Comparison of ENCODE assay signal across 9 cellular contexts in the genomic region with DNA sequence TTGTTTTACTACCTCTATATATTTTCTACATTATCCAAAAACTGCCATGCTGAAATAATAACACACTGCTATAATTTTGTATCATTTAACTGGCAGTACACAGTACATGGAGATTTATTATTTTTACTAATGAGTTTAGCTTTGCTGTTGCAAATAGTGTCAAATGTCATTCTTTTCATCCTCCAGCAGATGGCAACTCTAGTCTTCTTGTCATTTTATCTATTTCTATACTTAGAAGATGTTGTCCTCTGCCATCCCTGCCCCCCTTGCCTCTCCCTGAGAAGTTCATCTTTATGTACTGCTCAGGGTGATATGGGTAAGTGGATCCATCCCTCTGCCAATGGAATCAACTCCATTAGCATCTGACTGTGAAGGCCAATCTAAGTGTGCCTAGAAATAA. TPM values are rescaled to one million over a fixed set of nuclear protein-coding genes. Genes with fewer than 3 reads are reported as not detected.
DNase-seq lines count a peak whose midpoint lies in the region; ATAC-seq, FAIRE-seq and TF ChIP-seq lines count a peak whose summit lies in the region.
"Had no signal": no experiment of that assay in that cellular context is flagged by ENCODE, and none has a peak within 500 bp of the region (broad histone marks: within the 10 kb centered on the region; RNA-seq: fewer than 3 reads in every experiment).

No MANE protein-coding gene starts in this region.

- peak; percentile 74 for ATAC-seq in K562
- no peak for ATAC-seq in HG03469 (IDR thresholded peaks at IDR 0.05; ENCODE audit: unreplicated experiment)

- H3K4me3 ChIP-seq in NB4 (ENCODE audit: low read depth, low read length) (no peak overlapping the region), K562 (no peak overlapping the region)

- TF ChIP-seq EP300 in K562 (IDR thresholded peaks at IDR 0.05; ENCODE audit: low read length): no peak

- in situ Hi-C loops in K562 (cut with MboI): loop anchor here (5.0 kb wide), 1 partner anchor 101 kb away; no protein-coding TSS in a partner anchor

- TF ChIP-seq POLR2A in NB4 (IDR thresholded peaks at IDR 0.05; ENCODE audit: extremely low read depth, insufficient read length) (no peak), K562 (conservative IDR thresholded peaks at IDR 0.05) (no peak)

- POLR2A ChIA-PET in K562 (lab: Yijun Ruan, JAX): interaction anchor here (1.2 to 1.3 kb wide), 2 partner anchors 30 to 173 kb away, joined by 4 to 5 read pairs; no protein-coding TSS in a partner anchor

- no peaks in the 10 kb centered on the region for H3K36me3 ChIP-seq in K562 (ENCODE audit: control insufficient read depth, insufficient read depth, low read length)

- H3K27ac ChIP-seq in K562 (ENCODE audit: extremely low read depth, low read depth, low read length): no peak overlapping the region

- H3K9ac ChIP-seq in K562 (ENCODE audit: insufficient read depth in 1 of 2, low read depth in 2 of 2, low read length in 2 of 2): no peak overlapping the region

- H3K27me3 ChIP-seq in K562 (ENCODE audit: control insufficient read depth in 2 of 2, insufficient read depth in 2 of 2, low read length in 2 of 2): peaks cover 6 to 13% of the 10 kb centered on the region in 2 experiments; a peak in 3 of 5 replicates

- no peaks in the 10 kb centered on the region for H3K9me1 ChIP-seq in K562 (ENCODE audit: control insufficient read depth, insufficient read depth, low read length)

- intact Hi-C loops in K562 (cut with micrococcal nuclease): loop anchor here (1.0 to 10.0 kb wide), 4 partner anchors 56 to 391 kb away; no protein-coding TSS in a partner anchor

- DNase-seq in DMS53 treated with DMSO at 0.1 percent for 48 hours (lab: John Stamatoyannopoulos, UW; ENCODE audit: unreplicated experiment): peak; percentile 10
- peak; percentile 34 for DNase-seq in NB4 (ENCODE audit: low read depth)
- peak in 2 of 4 experiments; percentile 12 to 48 for DNase-seq in K562 (ENCODE audit: extremely low read depth in 1 of 4, low spot score in 3 of 4)
- DNase-seq in lung microvascular endothelial cell (ENCODE audit: low read depth in 2 of 2): peak; percentile 28 to 39
- no peak for DNase-seq in CD1c-positive myeloid dendritic cell (ENCODE audit: extremely low spot score)
- no peak for DNase-seq in activated CD8-positive, alpha-beta memory T cell treated with anti-CD3 and anti-CD28 coated beads for 24 hours
- no peak for DNase-seq in NCI-H2196 treated with DMSO at 0.1 percent for 48 hours (lab: John Stamatoyannopoulos, UW; ENCODE audit: unreplicated experiment)

- FAIRE-seq in K562 (lab: Jason Lieb, UNC): peak; percentile 61

- H4K20me1 ChIP-seq in K562 (replicated peaks; ENCODE audit: control insufficient read depth, insufficient read depth, low read length): no peaks in the 10 kb centered on the region

- no peak for TF ChIP-seq CTCF in NB4 (IDR thresholded peaks at IDR 0.05; ENCODE audit: low read depth, low read length)
- TF ChIP-seq CTCF in K562 (IDR thresholded peaks at IDR 0.05 in 2 of 3, conservative IDR thresholded peaks at IDR 0.05 in 1 of 3; ENCODE audit: insufficient read depth in 2 of 3, low read depth in 1 of 3, low read length in 3 of 3): peak; percentile 35 to 63 (median 39); a peak in 4 of 6 replicates

- no TSS peak for BruUV-seq in K562 (replicated peaks; lab: Mats Ljungman, UMichigan)

- no peaks in the 10 kb centered on the region for H3K9me3 ChIP-seq in K562 (replicated peaks; ENCODE audit: control insufficient read depth, insufficient read depth, low read depth, low read length)

- H3K4me2 ChIP-seq in K562 (ENCODE audit: insufficient read depth, low read length): no peak overlapping the region

- CTCF ChIA-PET in K562 (lab: Yijun Ruan, JAX; ENCODE audit: low intra/inter-chr PET ratio): interaction anchor here (0.7 to 1.5 kb wide), 3 partner anchors 103 to 173 kb away, joined by 3 to 5 read pairs (median 5); no protein-coding TSS in a partner anchor

- TF ChIP-seq RAD21 in K562 (CRISPR knock-in tag; conservative IDR thresholded peaks at IDR 0.05 in 1 of 2, IDR thresholded peaks at IDR 0.05 in 1 of 2): peak; percentile 76 to 87

- H2AFZ ChIP-seq in K562 (ENCODE audit: low read depth, low read length): no peak overlapping the region

- H3K79me2 ChIP-seq in K562 (ENCODE audit: control insufficient read depth, insufficient read depth, low read length): no peaks in the 10 kb centered on the region

- H3K4me1 ChIP-seq in K562 (replicated peaks in 1 of 2; ENCODE audit: control insufficient read depth in 2 of 2, insufficient read depth in 2 of 2, low read length in 2 of 2): peaks cover 0 to 6% of the 10 kb centered on the region in 2 experiments; a peak in 3 of 5 replicates

TF ChIP-seq in K562, 482 proteins besides CTCF, POLR2A, EP300 and RAD21 (continues in another document):
- no peak for TF ChIP-seq ARNT (IDR thresholded peaks at IDR 0.05)
- no peak for TF ChIP-seq MTA2 (IDR thresholded peaks at IDR 0.05; ENCODE audit: low read depth)
- TF ChIP-seq KLF6 (CRISPR knock-in tag; IDR thresholded peaks at IDR 0.05; ENCODE audit: borderline replicate concordance): no peak
- TF ChIP-seq, protein P1, sequence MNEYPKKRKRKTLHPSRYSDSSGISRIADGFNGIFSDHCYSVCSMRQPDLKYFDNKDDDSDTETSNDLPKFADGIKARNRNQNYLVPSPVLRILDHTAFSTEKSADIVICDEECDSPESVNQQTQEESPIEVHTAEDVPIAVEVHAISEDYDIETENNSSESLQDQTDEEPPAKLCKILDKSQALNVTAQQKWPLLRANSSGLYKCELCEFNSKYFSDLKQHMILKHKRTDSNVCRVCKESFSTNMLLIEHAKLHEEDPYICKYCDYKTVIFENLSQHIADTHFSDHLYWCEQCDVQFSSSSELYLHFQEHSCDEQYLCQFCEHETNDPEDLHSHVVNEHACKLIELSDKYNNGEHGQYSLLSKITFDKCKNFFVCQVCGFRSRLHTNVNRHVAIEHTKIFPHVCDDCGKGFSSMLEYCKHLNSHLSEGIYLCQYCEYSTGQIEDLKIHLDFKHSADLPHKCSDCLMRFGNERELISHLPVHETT (CRISPR knock-in tag; conservative IDR thresholded peaks at IDR 0.05 in 1 of 2, IDR thresholded peaks at IDR 0.05 in 1 of 2): no peak
- no peak for TF ChIP-seq ETV5 (CRISPR knock-in tag; IDR thresholded peaks at IDR 0.05; ENCODE audit: low read depth)
- TF ChIP-seq, protein P2, sequence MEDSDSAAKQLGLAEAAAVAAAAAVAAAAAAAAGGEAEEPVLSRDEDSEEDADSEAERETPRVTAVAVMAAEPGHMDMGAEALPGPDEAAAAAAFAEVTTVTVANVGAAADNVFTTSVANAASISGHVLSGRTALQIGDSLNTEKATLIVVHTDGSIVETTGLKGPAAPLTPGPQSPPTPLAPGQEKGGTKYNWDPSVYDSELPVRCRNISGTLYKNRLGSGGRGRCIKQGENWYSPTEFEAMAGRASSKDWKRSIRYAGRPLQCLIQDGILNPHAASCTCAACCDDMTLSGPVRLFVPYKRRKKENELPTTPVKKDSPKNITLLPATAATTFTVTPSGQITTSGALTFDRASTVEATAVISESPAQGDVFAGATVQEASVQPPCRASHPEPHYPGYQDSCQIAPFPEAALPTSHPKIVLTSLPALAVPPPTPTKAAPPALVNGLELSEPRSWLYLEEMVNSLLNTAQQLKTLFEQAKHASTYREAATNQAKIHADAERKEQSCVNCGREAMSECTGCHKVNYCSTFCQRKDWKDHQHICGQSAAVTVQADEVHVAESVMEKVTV (CRISPR knock-in tag; IDR thresholded peaks at IDR 0.05): 0 out of 2 replicates have a peak, but pooled peaks have one; percentile 24
- no peak for TF ChIP-seq CHCHD3 (CRISPR knock-in tag; IDR thresholded peaks at IDR 0.05)
- peak; percentile 58 for TF ChIP-seq SMC3 (conservative IDR thresholded peaks at IDR 0.05; ENCODE audit: insufficient read depth, low read depth, low read length)
- no peak for TF ChIP-seq POLR3A (IDR thresholded peaks at IDR 0.05; ENCODE audit: borderline replicate concordance, extremely low read depth, insufficient read depth, insufficient read length)
- TF ChIP-seq BCL6 (CRISPR knock-in tag; IDR thresholded peaks at IDR 0.05): no peak
- TF ChIP-seq ZNF384 (IDR thresholded peaks at IDR 0.05; ENCODE audit: low read depth, low read length): no peak
- TF ChIP-seq JUNB (CRISPR knock-in tag; conservative IDR thresholded peaks at IDR 0.05): no peak
- no peak for TF ChIP-seq NCOA4 (IDR thresholded peaks at IDR 0.05; ENCODE audit: partially characterized antibody)
- no peak for TF ChIP-seq PML (IDR thresholded peaks at IDR 0.05; ENCODE audit: low read length)
- TF ChIP-seq FIP1L1 (IDR thresholded peaks at IDR 0.05; ENCODE audit: low read depth, low read length, poor library complexity, severe bottlenecking): no peak
- TF ChIP-seq ARID2 (IDR thresholded peaks at IDR 0.05): 0 out of 2 replicates have a peak, but pooled peaks have one; percentile 44
- TF ChIP-seq MEIS2 (IDR thresholded peaks at IDR 0.05; ENCODE audit: partially characterized antibody): no peak

RNA-seq across cellular contexts. Expression of a gene that starts 21.7 kb away (rescaled TPM):
- 0.28 and 0.37 TPM in 2 replicates for total RNA-seq in K562 (2011; cell fraction: chromatin; rRNA removed; ENCODE audit: low replicate concordance)
- 0.26 and 0.33 TPM in 2 replicates for total RNA-seq in K562 (2011; cell fraction: nucleolus; rRNA removed)
- not detected in 2 replicates for total RNA-seq in K562 (2011; cell fraction: nucleoplasm; rRNA removed)
- total RNA-seq in K562 (2014; rRNA removed): not detected in 2 replicates
- total RNA-seq in K562 (2014; rRNA removed; fragmentation: Illumina TruSeq; extraction: Trizol): not detected in 2 replicates
- 0.19 and 0.33 TPM in 2 replicates for total RNA-seq in K562 (2015; rRNA removed; fragmentation: Illumina TruSeq; extraction: Trizol)
- total RNA-seq in K562 (2021): not detected in 2 replicates
- 0.07 TPM in 1 of 2 replicates, not detected in the other for polyA plus RNA-seq in K562 (2011; rRNA removed)
- 0.25 TPM in 1 of 2 replicates, not detected in the other for polyA plus RNA-seq in K562 (2011; cell fraction: cytosol; rRNA removed)
- polyA plus RNA-seq in K562 (2011; cell fraction: nucleus; rRNA removed): 0.74 TPM in 1 of 2 replicates, not detected in the other
- polyA plus RNA-seq in K562 (2012): 0.30 and 0.39 TPM in 2 replicates
- not detected in 2 replicates for polyA plus RNA-seq in K562 (2014; fragmentation: Illumina TruSeq; extraction: Trizol)
- polyA plus RNA-seq in K562 (2014; fragmentation: Nextera tagmentation; extraction: Ambion mirVana): not detected
- 0.04 and 0.11 TPM in 2 replicates for polyA plus RNA-seq in K562 (2014; rRNA removed)
- not detected in 2 replicates for polyA minus RNA-seq in K562 (2011; rRNA and poly(A)+ RNA removed)
- 0.38 TPM in 1 of 2 replicates, not detected in the other for polyA minus RNA-seq in K562 (2011; cell fraction: cytosol; rRNA and poly(A)+ RNA removed)
- 0.13 TPM in 1 of 2 replicates, not detected in the other for polyA minus RNA-seq in K562 (2011; cell fraction: nucleus; rRNA and poly(A)+ RNA removed)
- total RNA-seq in lung microvascular endothelial cell: not detected in 2 replicates
- total RNA-seq: pulmonary artery endothelial cell had no signal

Comparison
In these comparisons a context has a peak if more than half of its experiments do, and no peak if none do; other contexts are left out.
1. DNase-seq: peak in DMS53 treated with DMSO at 0.1 percent for 48 hours (single experiment), NB4 (single experiment) and lung microvascular endothelial cell (2 of 2); none in CD1c-positive myeloid dendritic cell (single experiment), activated CD8-positive, alpha-beta memory T cell treated with anti-CD3 and anti-CD28 coated beads for 24 hours (single experiment) and NCI-H2196 treated with DMSO at 0.1 percent for 48 hours (single experiment).